Comparison of ENCODE assay signal across 31 cellular contexts in genomic region chr6:137024172-137024990, GRCh38. TPM values are rescaled to one million over a fixed set of nuclear protein-coding genes. Genes with fewer than 3 reads are reported as not detected.
A peak's percentile ranks its signal among the peaks of the same experiment; 100 is the strongest.
DNase-seq lines count a peak whose midpoint lies in the region; ATAC-seq and TF ChIP-seq lines count a peak whose summit lies in the region.
"Had no signal": no experiment of that assay in that cellular context is flagged by ENCODE, and none has a peak within 500 bp of the region (broad histone marks: within the 10 kb centered on the region; RNA-seq: fewer than 3 reads in every experiment).

No MANE protein-coding gene starts in this region.

- CTCF ChIA-PET in activated CD4-positive, alpha-beta T cell treated with anti-CD3 and anti-CD28 coated beads for 36 hours (lab: Charles Lee) = interaction anchor here (1.1 kb wide), 1 partner anchor 8 kb away, joined by 4 read pairs; no protein-coding TSS in a partner anchor

- POLR2A ChIA-PET in activated CD4-positive, alpha-beta T cell treated with anti-CD3 and anti-CD28 coated beads for 36 hours (lab: Charles Lee) = no interaction called here

- H3K27me3 Mint-ChIP-seq in T-helper 17 cell = peaks cover 40% of the 10 kb centered on the region
- H3K27me3 Mint-ChIP-seq in activated CD4-positive, alpha-beta T cell treated with anti-CD3 and anti-CD28 coated beads for 36 hours = peaks cover 37% of the 10 kb centered on the region

- H3K4me1 ChIP-seq in colonic mucosa = no peaks in the 10 kb centered on the region
- peaks cover 31% of the 10 kb centered on the region for H3K4me1 ChIP-seq in mucosa of descending colon (ENCODE audit: low read depth)
- peaks cover 40% of the 10 kb centered on the region for H3K4me1 ChIP-seq in suprapubic skin
- H3K4me1 ChIP-seq: neural progenitor cell, sigmoid colon, tibial artery had no signal

- no peaks in the 10 kb centered on the region for H3K36me3 Mint-ChIP-seq in T-helper 17 cell (ENCODE audit: low read depth)
- H3K36me3 Mint-ChIP-seq in activated CD4-positive, alpha-beta T cell treated with anti-CD3 and anti-CD28 coated beads for 36 hours (ENCODE audit: low read depth) = no peaks in the 10 kb centered on the region
- H3K36me3 Mint-ChIP-seq: activated naive CD8-positive, alpha-beta T cell treated with anti-CD3 and anti-CD28 coated beads for 36 hours; neural progenitor cell had no signal

- 51% methylated on average over 5 of the region's 5 CpGs for WGBS in suprapubic skin

- H3K4me3 Mint-ChIP-seq in T-helper 17 cell = no peak overlapping the region
- H3K4me3 Mint-ChIP-seq in activated CD4-positive, alpha-beta T cell treated with anti-CD3 and anti-CD28 coated beads for 36 hours = no peak overlapping the region
- H3K4me3 Mint-ChIP-seq: activated CD8-positive, alpha-beta T cell treated with anti-CD3 and anti-CD28 coated beads, Interleukin-2, amount 10 ng/mL, durations not matched to agents 7 days and 5 days; activated naive CD8-positive, alpha-beta T cell treated with anti-CD3 and anti-CD28 coated beads for 36 hours; dendritic cell treated with granulocyte-macrophage colony-stimulating factor and Interleukin-4, amounts not matched to agents 40 ng/mL and 50 ng/mL, for 4 days; neural progenitor cell; stimulated activated naive CD8-positive, alpha-beta T cell treated with anti-CD3 and anti-CD28 coated beads, Interleukin-15, Interleukin-2, amounts not matched to agents 100 ng/mL and 50 ng/mL, for 24 hours had no signal

- DNase-seq in NCI-H146 treated with DMSO at 0.1 percent for 48 hours (lab: John Stamatoyannopoulos, UW; ENCODE audit: unreplicated experiment) = peak; percentile 27
- no peak for DNase-seq in colonic mucosa
- no peak for DNase-seq in mucosa of descending colon
- no peak for DNase-seq in suprapubic skin (ENCODE audit: low spot score in 2 of 2)
- no peak for DNase-seq in T-helper 17 cell
- DNase-seq in NCI-H510A treated with DMSO at 0.1 percent for 48 hours (lab: John Stamatoyannopoulos, UW) = no peak
- no peak for DNase-seq in activated CD4-positive, alpha-beta T cell treated with anti-CD3 and anti-CD28 coated beads for 36 hours
- DNase-seq: activated CD4-positive, alpha-beta T cell treated with anti-CD3 and anti-CD28 coated beads for 1 hour; activated CD8-positive, alpha-beta T cell treated with anti-CD3 and anti-CD28 coated beads, Interleukin-2, amount 10 ng/mL, durations not matched to agents 7 days and 5 days; activated effector memory CD4-positive, alpha-beta T cell treated with Interleukin-2 at 50 U/mL for 16 hours; activated naive CD8-positive, alpha-beta T cell treated with anti-CD3 and anti-CD28 coated beads for 36 hours; activated T-cell treated with anti-CD3 and anti-CD28 coated beads for 4 hours; aorta; caudate nucleus; DMS153; kidney; NCI-H2081; NCI-H226; NCI-H748 treated with DMSO at 0.1 percent for 48 hours; sigmoid colon; stimulated activated CD4-positive, alpha-beta T cell treated with anti-CD3 and anti-CD28 coated beads, Interleukin-15, amount 100 ng/mL, for 24 hours; T-helper 1 cell; tibial artery had no signal

- H3K9ac ChIP-seq in colonic mucosa (ENCODE audit: low read depth in 2 of 2, low read length in 2 of 2) = no peak overlapping the region
- H3K9ac ChIP-seq: neural progenitor cell had no signal

- H3K9me3 ChIP-seq in colonic mucosa = no peaks in the 10 kb centered on the region
- no peaks in the 10 kb centered on the region for H3K9me3 ChIP-seq in mucosa of descending colon
- H3K9me3 ChIP-seq in suprapubic skin = no peaks in the 10 kb centered on the region
- no peaks in the 10 kb centered on the region for H3K9me3 ChIP-seq in T-helper 17 cell (ENCODE audit: control insufficient read depth, low read length, poor library complexity, severe bottlenecking)
- H3K9me3 ChIP-seq: tibial artery had no signal

- peak; percentile 31 for ATAC-seq in mucosa of descending colon
- no peak for ATAC-seq in GM19351 (IDR thresholded peaks at IDR 0.05; ENCODE audit: unreplicated experiment)
- ATAC-seq in T-helper 17 cell = no peak
- no peak for ATAC-seq in activated CD4-positive, alpha-beta T cell treated with anti-CD3 and anti-CD28 coated beads for 36 hours
- ATAC-seq: activated CD8-positive, alpha-beta T cell treated with anti-CD3 and anti-CD28 coated beads, Interleukin-2, amount 10 ng/mL, durations not matched to agents 7 days and 5 days had no signal

- H3K4me1 Mint-ChIP-seq in T-helper 17 cell = peaks cover 4% of the 10 kb centered on the region
- peaks cover 2% of the 10 kb centered on the region for H3K4me1 Mint-ChIP-seq in activated CD4-positive, alpha-beta T cell treated with anti-CD3 and anti-CD28 coated beads for 36 hours
- H3K4me1 Mint-ChIP-seq: activated naive CD8-positive, alpha-beta T cell treated with anti-CD3 and anti-CD28 coated beads for 36 hours; neural progenitor cell had no signal

- no peak overlapping the region for H3K4me3 ChIP-seq in colonic mucosa
- H3K4me3 ChIP-seq in mucosa of descending colon = no peak overlapping the region
- no peak overlapping the region for H3K4me3 ChIP-seq in suprapubic skin
- H3K4me3 ChIP-seq: neural progenitor cell, sigmoid colon, tibial artery had no signal

- no peak for TF ChIP-seq EP300 in suprapubic skin (IDR thresholded peaks at IDR 0.05)

- H3K27me3 ChIP-seq in colonic mucosa (no peaks in the 10 kb centered on the region), suprapubic skin (no peaks in the 10 kb centered on the region)
- H3K27me3 ChIP-seq: neural progenitor cell, sigmoid colon, tibial artery had no signal

- no peaks in the 10 kb centered on the region for H3K36me3 ChIP-seq in colonic mucosa
- H3K36me3 ChIP-seq in mucosa of descending colon (ENCODE audit: low read depth) = no peaks in the 10 kb centered on the region
- H3K36me3 ChIP-seq in suprapubic skin = no peaks in the 10 kb centered on the region
- H3K36me3 ChIP-seq: neural progenitor cell, sigmoid colon, tibial artery had no signal

- H3K27ac Mint-ChIP-seq in T-helper 17 cell = no peak overlapping the region
- no peak overlapping the region for H3K27ac Mint-ChIP-seq in activated CD4-positive, alpha-beta T cell treated with anti-CD3 and anti-CD28 coated beads for 36 hours
- H3K27ac Mint-ChIP-seq: activated CD8-positive, alpha-beta T cell treated with anti-CD3 and anti-CD28 coated beads, Interleukin-2, amount 10 ng/mL, durations not matched to agents 7 days and 5 days; activated naive CD8-positive, alpha-beta T cell treated with anti-CD3 and anti-CD28 coated beads for 36 hours; dendritic cell treated with granulocyte-macrophage colony-stimulating factor and Interleukin-4, amounts not matched to agents 40 ng/mL and 50 ng/mL, for 4 days; neural progenitor cell; stimulated activated naive CD8-positive, alpha-beta T cell treated with anti-CD3 and anti-CD28 coated beads, Interleukin-15, Interleukin-2, amounts not matched to agents 100 ng/mL and 50 ng/mL, for 24 hours had no signal

- no peak for TF ChIP-seq POLR2A in suprapubic skin (IDR thresholded peaks at IDR 0.05)

- H3K27ac ChIP-seq in colonic mucosa (peak overlapping the region; percentile 74), suprapubic skin (peak overlapping the region; percentile 89)
- H3K27ac ChIP-seq: neural progenitor cell, sigmoid colon, tibial artery had no signal

- H3K9me3 Mint-ChIP-seq in activated CD4-positive, alpha-beta T cell treated with anti-CD3 and anti-CD28 coated beads for 36 hours (ENCODE audit: low read depth) = no peaks in the 10 kb centered on the region
- H3K9me3 Mint-ChIP-seq: activated naive CD8-positive, alpha-beta T cell treated with anti-CD3 and anti-CD28 coated beads for 36 hours; dendritic cell treated with granulocyte-macrophage colony-stimulating factor and Interleukin-4, amounts not matched to agents 40 ng/mL and 50 ng/mL, for 4 days; neural progenitor cell; stimulated activated naive CD8-positive, alpha-beta T cell treated with anti-CD3 and anti-CD28 coated beads, Interleukin-15, Interleukin-2, amounts not matched to agents 100 ng/mL and 50 ng/mL, for 24 hours had no signal

- TF ChIP-seq CTCF in colonic mucosa (IDR thresholded peaks at IDR 0.05) (no peak), mucosa of descending colon (IDR thresholded peaks at IDR 0.05) (no peak), suprapubic skin (IDR thresholded peaks at IDR 0.05) (no peak)

- intact Hi-C loops in colonic mucosa (cut with DNase I) (no loop called here), mucosa of descending colon (cut with DNase I, micrococcal nuclease) (no loop called here)
- intact Hi-C loops in activated CD4-positive, alpha-beta T cell treated with anti-CD3 and anti-CD28 coated beads for 36 hours (cut with DNase I, micrococcal nuclease) = no loop called here

RNA-seq across cellular contexts. Expression of gene IL20RA, which starts 20.4 kb away (rescaled TPM):
- total RNA-seq in colonic mucosa = 10 to 100 TPM; 12.2 to 12.8 TPM
- 10 to 100 TPM in 2 of 3 donors, 1 to 10 TPM in 1; 3.2 to 12.2 (median 11.6) TPM for total RNA-seq in mucosa of descending colon
- total RNA-seq in suprapubic skin = 10 to 100 TPM; 64.4 to 88.8 (median 72.2) TPM
- not detected for total RNA-seq in T-helper 17 cell
- not detected for total RNA-seq in activated CD4-positive, alpha-beta T cell treated with anti-CD3 and anti-CD28 coated beads for 36 hours
- total RNA-seq: activated CD8-positive, alpha-beta T cell treated with anti-CD3 and anti-CD28 coated beads, Interleukin-2, amount 10 ng/mL, durations not matched to agents 7 days and 5 days; activated naive CD8-positive, alpha-beta T cell treated with anti-CD3 and anti-CD28 coated beads for 36 hours; G401; M059J; RPMI7951; SK-MEL-5 had no signal

Comparison
In these comparisons a context has a peak if more than half of its experiments do, and no peak if none do; other contexts are left out.
1. RNA of gene IL20RA, which starts 20.4 kb away (total RNA-seq): 64.4 to 88.8 TPM in suprapubic skin; 12.2 to 12.8 TPM in colonic mucosa, 3.2 to 12.2 TPM in mucosa of descending colon, not detected in T-helper 17 cell and not detected in activated CD4-positive, alpha-beta T cell treated with anti-CD3 and anti-CD28 coated beads for 36 hours; every median in the first group is over 4 times any median in the second.